In genomic region chr17:39753514-39754160, GRCh38 we compare ENCODE assay signal across 8 cellular contexts. TPM values are rescaled to one million over a fixed set of nuclear protein-coding genes. Genes with fewer than 3 reads are reported as not detected.
DNase-seq lines count a peak whose midpoint lies in the region; ATAC-seq and FAIRE-seq lines count a peak whose summit lies in the region.

No MANE protein-coding gene starts in this region.

- H3K4me1 Mint-ChIP-seq in activated naive CD8-positive, alpha-beta T cell treated with anti-CD3 and anti-CD28 coated beads, Interleukin-2, amount 50 U/mL, for 24 hours, result peaks cover 71% of the 10 kb centered on the region

- H3K4me1 ChIP-seq in BLaER1 (peaks cover 78% of the 10 kb centered on the region), iPS DF 6.9 (ENCODE audit: control insufficient read depth, insufficient read depth, low read length) (peaks cover 11% of the 10 kb centered on the region), small intestine (ENCODE audit: control insufficient read depth in 2 of 2, insufficient read depth in 1 of 2, low read depth in 1 of 2, low read length in 1 of 2) (no peaks in the 10 kb centered on the region)

- H3K4me2 ChIP-seq in BLaER1, result peak overlapping the region; percentile 89

- H3K27ac ChIP-seq in BLaER1 (peak overlapping the region; percentile 99), iPS DF 6.9 (ENCODE audit: low read length) (no peak overlapping the region), small intestine (ENCODE audit: low read depth in 1 of 2, low read length in 1 of 2) (peak overlapping the region; percentile 95 to 97)

- H3K4me3 ChIP-seq in BLaER1, result peak overlapping the region; percentile 63
- H3K4me3 ChIP-seq in iPS DF 6.9 (ENCODE audit: low read length), result peak overlapping the region; percentile 51
- H3K4me3 ChIP-seq in small intestine (ENCODE audit: low read depth in 1 of 2, low read length in 2 of 2), result peak overlapping the region; percentile 54 to 65

- H3K27me3 ChIP-seq in BLaER1, result no peaks in the 10 kb centered on the region
- H3K27me3 ChIP-seq in iPS DF 6.9 (ENCODE audit: control insufficient read depth, insufficient read depth, low read length), result no peaks in the 10 kb centered on the region
- no peaks in the 10 kb centered on the region for H3K27me3 ChIP-seq in small intestine (ENCODE audit: control insufficient read depth in 2 of 2, insufficient read depth in 2 of 2, low read length in 2 of 2)

- DNase-seq in NCI-H526 treated with DMSO at 0.1 percent for 48 hours (lab: John Stamatoyannopoulos, UW) (peak; percentile 35), iPS DF 6.9 (ENCODE audit: low read depth, low spot score) (no peak), small intestine (peak; percentile 58), SIG-M5 (lab: John Stamatoyannopoulos, UW) (no peak)
- peak; percentile 70 for DNase-seq in activated naive CD8-positive, alpha-beta T cell treated with anti-CD3 and anti-CD28 coated beads, Interleukin-2, amount 50 U/mL, for 24 hours

- peak overlapping the region; percentile 95 for H3K27ac Mint-ChIP-seq in activated naive CD8-positive, alpha-beta T cell treated with anti-CD3 and anti-CD28 coated beads, Interleukin-2, amount 50 U/mL, for 24 hours

- H3K27me3 Mint-ChIP-seq in activated naive CD8-positive, alpha-beta T cell treated with anti-CD3 and anti-CD28 coated beads, Interleukin-2, amount 50 U/mL, for 24 hours, result no peaks in the 10 kb centered on the region

- peak; percentile 4 for ATAC-seq in GM18499 (IDR thresholded peaks at IDR 0.05; ENCODE audit: insufficient read depth, unreplicated experiment)
- peak; percentile 28 for ATAC-seq in HG02840 (IDR thresholded peaks at IDR 0.05; ENCODE audit: low FRiP score, unreplicated experiment)
- no peak for ATAC-seq in activated naive CD8-positive, alpha-beta T cell treated with anti-CD3 and anti-CD28 coated beads, Interleukin-2, amount 50 U/mL, for 24 hours

- no peaks in the 10 kb centered on the region for H4K20me1 ChIP-seq in BLaER1

- H3K36me3 ChIP-seq in BLaER1 (no peaks in the 10 kb centered on the region), iPS DF 6.9 (ENCODE audit: control insufficient read depth, insufficient read depth, low read length) (no peaks in the 10 kb centered on the region), small intestine (ENCODE audit: control insufficient read depth in 2 of 2, insufficient read depth in 2 of 2, low read length in 2 of 2) (no peaks in the 10 kb centered on the region)

- H3K9me3 ChIP-seq in BLaER1 (no peaks in the 10 kb centered on the region), iPS DF 6.9 (ENCODE audit: control insufficient read depth, insufficient read depth, low read length) (no peaks in the 10 kb centered on the region), small intestine (ENCODE audit: control insufficient read depth, low read depth) (no peaks in the 10 kb centered on the region)

- peak overlapping the region; percentile 77 for H3K4me3 Mint-ChIP-seq in activated naive CD8-positive, alpha-beta T cell treated with anti-CD3 and anti-CD28 coated beads, Interleukin-2, amount 50 U/mL, for 24 hours

- peaks cover 6% of the 10 kb centered on the region for H3K36me3 Mint-ChIP-seq in activated naive CD8-positive, alpha-beta T cell treated with anti-CD3 and anti-CD28 coated beads, Interleukin-2, amount 50 U/mL, for 24 hours (ENCODE audit: low read depth)

- WGBS in iPS DF 6.9 (ENCODE audit: insufficient coverage, insufficient read length), result no CpG with 5 or more reads among the region's 55 CpGs
- 5 to 7% (median 5%) methylated on average over 37 to 55 of the region's 55 CpGs for WGBS in small intestine, 3 donors

- H3K9ac ChIP-seq in BLaER1, result peak overlapping the region; percentile 91

- FAIRE-seq in small intestine (lab: Jason Lieb, UNC), result no peak

- no peaks in the 10 kb centered on the region for H3K9me3 Mint-ChIP-seq in activated naive CD8-positive, alpha-beta T cell treated with anti-CD3 and anti-CD28 coated beads, Interleukin-2, amount 50 U/mL, for 24 hours

RNA-seq across cellular contexts. Expression of gene GRB7, which starts 15.9 kb away (rescaled TPM):
- 10 to 100 TPM; 10.9 to 13.9 (median 12.2) TPM for polyA plus RNA-seq in small intestine

RNA-seq across cellular contexts. Expression of gene MIEN1, which starts 23.3 kb away (rescaled TPM):
- polyA plus RNA-seq in small intestine, result 100 to 1,000 TPM in 2 of 3 donors, 10 to 100 TPM in 1; 74.0 to 155 (median 154) TPM

RNA-seq across cellular contexts. Expression of gene ERBB2, which starts 53.8 kb away (rescaled TPM):
- 10 to 100 TPM; 43.0 to 83.2 (median 56.2) TPM for polyA plus RNA-seq in small intestine

Comparison
In these comparisons a context has a peak if more than half of its experiments do, and no peak if none do; other contexts are left out.
1. DNase-seq: peak in NCI-H526 treated with DMSO at 0.1 percent for 48 hours (single experiment), activated naive CD8-positive, alpha-beta T cell treated with anti-CD3 and anti-CD28 coated beads, Interleukin-2, amount 50 U/mL, for 24 hours (single experiment) and small intestine (single experiment); none in iPS DF 6.9 (single experiment) and SIG-M5 (single experiment).
2. Peak in every context shown above with its lines, with median percentiles within 50 percentile points of each other: H3K4me3 ChIP-seq.